11 cellular contexts compared by ENCODE assay signal in genomic region chr15:78414608-78415250, GRCh38. TPM values are rescaled to one million over a fixed set of nuclear protein-coding genes. Genes with fewer than 3 reads are reported as not detected.
A peak's percentile ranks its signal among the peaks of the same experiment; 100 is the strongest.
DNase-seq lines count a peak whose midpoint lies in the region; ATAC-seq and TF ChIP-seq lines count a peak whose summit lies in the region.
"Had no signal": no experiment of that assay in that cellular context is flagged by ENCODE, and none has a peak within 500 bp of the region (broad histone marks: within the 10 kb centered on the region; RNA-seq: fewer than 3 reads in every experiment).

No MANE protein-coding gene starts in this region.

- H3K27me3 Mint-ChIP-seq in activated T-helper 17 cell treated with anti-CD3 and anti-CD28 coated beads, Interleukin-2, amount 50 U/mL, for 72 hours = peaks cover 3% of the 10 kb centered on the region

- no peak overlapping the region for H3K4me2 ChIP-seq in PC-9

- H3K4me3 Mint-ChIP-seq in activated T-helper 17 cell treated with anti-CD3 and anti-CD28 coated beads, Interleukin-2, amount 50 U/mL, for 72 hours = no peak overlapping the region
- H3K4me3 Mint-ChIP-seq: HFFc6, IgD-negative memory B cell had no signal

- TF ChIP-seq CTCF in colonic mucosa (IDR thresholded peaks at IDR 0.05) (no peak), PC-9 (conservative IDR thresholded peaks at IDR 0.05) (no peak)

- no peaks in the 10 kb centered on the region for H3K4me1 Mint-ChIP-seq in activated T-helper 17 cell treated with anti-CD3 and anti-CD28 coated beads, Interleukin-2, amount 50 U/mL, for 72 hours
- H3K4me1 Mint-ChIP-seq: IgD-negative memory B cell had no signal

- intact Hi-C loops in colonic mucosa (cut with DNase I) (no loop called here), PC-9 (cut with micrococcal nuclease; ENCODE audit: unreplicated experiment) (loop anchor here (1.0 to 5.0 kb wide), 2 partner anchors 106 to 457 kb away; no protein-coding TSS in a partner anchor)

- H3K79me2 ChIP-seq in PC-9 (ENCODE audit: low read depth) = no peaks in the 10 kb centered on the region

- no TSS peak for BruUV-seq in PC-9 (replicated peaks; lab: Mats Ljungman, UMichigan)

- no peak overlapping the region for H2AFZ ChIP-seq in PC-9

- H3K9me2 ChIP-seq in PC-9 (ENCODE audit: insufficient read depth) = no peaks in the 10 kb centered on the region

- H3F3A ChIP-seq in PC-9 (ENCODE audit: insufficient read depth, low read depth) = no peaks in the 10 kb centered on the region

- H3K4me1 ChIP-seq in colonic mucosa (no peaks in the 10 kb centered on the region), mucosa of rectum (ENCODE audit: control insufficient read depth in 2 of 2, insufficient read depth in 2 of 2, low read length in 2 of 2) (peaks cover 27 to 42% of the 10 kb centered on the region in 2 donors), PC-9 (replicated peaks; ENCODE audit: insufficient read depth) (peaks cover 6% of the 10 kb centered on the region)

- POLR2A ChIA-PET in PC-9 (lab: Charles Lee; ENCODE audit: unreplicated experiment) = interaction anchor here (0.6 kb wide), 1 partner anchor 305 kb away, joined by 4 read pairs; no protein-coding TSS in a partner anchor

- H3K9me3 Mint-ChIP-seq in activated T-helper 17 cell treated with anti-CD3 and anti-CD28 coated beads, Interleukin-2, amount 50 U/mL, for 72 hours = no peaks in the 10 kb centered on the region
- H3K9me3 Mint-ChIP-seq: HFFc6, IgD-negative memory B cell had no signal

- H3K27me3 ChIP-seq in colonic mucosa (no peaks in the 10 kb centered on the region), mucosa of rectum (ENCODE audit: control insufficient read depth in 2 of 2, insufficient read depth in 2 of 2, low read length in 2 of 2) (no peaks in the 10 kb centered on the region), PC-9 (ENCODE audit: insufficient read depth, low read depth) (no peaks in the 10 kb centered on the region)

- no peaks in the 10 kb centered on the region for H3K36me3 Mint-ChIP-seq in activated T-helper 17 cell treated with anti-CD3 and anti-CD28 coated beads, Interleukin-2, amount 50 U/mL, for 72 hours (ENCODE audit: low read depth)
- H3K36me3 Mint-ChIP-seq: IgD-negative memory B cell had no signal

- ATAC-seq in HG02870 (IDR thresholded peaks at IDR 0.05; ENCODE audit: unreplicated experiment) = no peak
- ATAC-seq in activated T-helper 17 cell treated with anti-CD3 and anti-CD28 coated beads, Interleukin-2, amount 50 U/mL, for 72 hours (replicated peaks) = no peak

- peak; percentile 58 for DNase-seq in NCI-H1092 treated with DMSO at 0.1 percent for 48 hours (lab: John Stamatoyannopoulos, UW)
- peak; percentile 15 for DNase-seq in NCI-H748 treated with DMSO at 0.1 percent for 48 hours (lab: John Stamatoyannopoulos, UW)
- peak; percentile 46 for DNase-seq in colonic mucosa
- no peak for DNase-seq in PC-9
- DNase-seq: T-helper 1 cell had no signal

- no peaks in the 10 kb centered on the region for H4K20me1 ChIP-seq in PC-9 (ENCODE audit: insufficient read depth)

- H3K9ac ChIP-seq in colonic mucosa (ENCODE audit: low read depth in 2 of 2, low read length in 2 of 2) (no peak overlapping the region), mucosa of rectum (ENCODE audit: low read depth in 1 of 2, low read length in 2 of 2) (peak overlapping the region in 1 of 2 donors; percentile 31)

- no peak overlapping the region for H3K27ac Mint-ChIP-seq in activated T-helper 17 cell treated with anti-CD3 and anti-CD28 coated beads, Interleukin-2, amount 50 U/mL, for 72 hours
- H3K27ac Mint-ChIP-seq: HFFc6, IgD-negative memory B cell had no signal

- H3K36me3 ChIP-seq in colonic mucosa = no peaks in the 10 kb centered on the region
- H3K36me3 ChIP-seq in mucosa of rectum (ENCODE audit: control insufficient read depth in 2 of 2, insufficient read depth in 2 of 2, low read length in 2 of 2) = no peaks in the 10 kb centered on the region
- H3K36me3 ChIP-seq in PC-9 (ENCODE audit: low read depth) = no peaks in the 10 kb centered on the region

- H3K9me3 ChIP-seq in colonic mucosa = no peaks in the 10 kb centered on the region
- H3K9me3 ChIP-seq in mucosa of rectum (ENCODE audit: control insufficient read depth in 2 of 2, low read length in 2 of 2) = no peaks in the 10 kb centered on the region
- H3K9me3 ChIP-seq in PC-9 (ENCODE audit: insufficient read depth, low read depth) = no peaks in the 10 kb centered on the region; the same call in 1 of the 2 replicates
- H3K9me3 ChIP-seq: Caco-2 had no signal

- H3K27ac ChIP-seq in colonic mucosa (no peak overlapping the region), mucosa of rectum (ENCODE audit: low read depth in 2 of 2, low read length in 2 of 2) (peak overlapping the region; percentile 58 to 71), PC-9 (no peak overlapping the region)

- H3K4me3 ChIP-seq in colonic mucosa (no peak overlapping the region), mucosa of rectum (ENCODE audit: low read length in 2 of 2) (peak overlapping the region in 1 of 2 donors; percentile 26), PC-9 (no peak overlapping the region)

- CTCF ChIA-PET in PC-9 (lab: Charles Lee) = no interaction called here

RNA-seq across cellular contexts. Expression of gene IREB2, which starts 23.3 kb away (rescaled TPM):
- 10 to 100 TPM; 52.4 to 59.9 TPM for total RNA-seq in colonic mucosa
- 48.8 and 49.0 TPM in 2 replicates for total RNA-seq in PC-9 (2021)
- 10 to 100 TPM; 63.6 to 84.0 TPM for total RNA-seq in activated T-helper 17 cell treated with anti-CD3 and anti-CD28 coated beads, Interleukin-2, amount 50 U/mL, for 72 hours

Comparison
In these comparisons a context has a peak if more than half of its experiments do, and no peak if none do; other contexts are left out.
1. DNase-seq: peak in NCI-H1092 treated with DMSO at 0.1 percent for 48 hours (single experiment), NCI-H748 treated with DMSO at 0.1 percent for 48 hours (single experiment) and colonic mucosa (single experiment); none in PC-9 (0 of 2).
2. H3K27ac ChIP-seq: peak in mucosa of rectum (2 of 2); none in colonic mucosa (single experiment) and PC-9 (single experiment).